19 cellular contexts compared by ENCODE assay signal in genomic region chr10:30111340-30111980, GRCh38. TPM values are rescaled to one million over a fixed set of nuclear protein-coding genes. Genes with fewer than 3 reads are reported as not detected.
DNase-seq lines count a peak whose midpoint lies in the region; FAIRE-seq and TF ChIP-seq lines count a peak whose summit lies in the region.
"Had no signal": no experiment of that assay in that cellular context is flagged by ENCODE, and none has a peak within 500 bp of the region (broad histone marks: within the 10 kb centered on the region; RNA-seq: fewer than 3 reads in every experiment).

No MANE protein-coding gene starts in this region.

- H4K91ac ChIP-seq in mesenchymal stem cell (ENCODE audit: low read length) = no peak overlapping the region

- H3K4me1 ChIP-seq in ACC112 (ENCODE audit: control insufficient read depth, insufficient read depth, low read length, unreplicated experiment) (peaks cover 9% of the 10 kb centered on the region), mesenchymal stem cell (ENCODE audit: control insufficient read depth, insufficient read depth, low read depth, low read length) (no peaks in the 10 kb centered on the region)

- no peak overlapping the region for H3K4ac ChIP-seq in mesenchymal stem cell (ENCODE audit: low read depth in 1 of 2, low read length in 2 of 2)

- H2BK15ac ChIP-seq in mesenchymal stem cell (ENCODE audit: low read depth, poor library complexity, severe bottlenecking) = no peak overlapping the region

- no peak overlapping the region for H2BK5ac ChIP-seq in mesenchymal stem cell (ENCODE audit: low read depth, low read length, poor library complexity, severe bottlenecking)

- H2AK5ac ChIP-seq in mesenchymal stem cell (ENCODE audit: low read length, severe bottlenecking) = no peak overlapping the region

- no peaks in the 10 kb centered on the region for H3K9me3 ChIP-seq in mesenchymal stem cell (ENCODE audit: control insufficient read depth, low read length)
- H3K9me3 ChIP-seq: esophagus muscularis mucosa had no signal

- whole genome bisulfite sequencing in mesenchymal stem cell = 75% methylated on average over 1 of the region's 4 CpGs

- no peak for TF ChIP-seq CTCF in astrocyte of the cerebellum (IDR thresholded peaks at IDR 0.05; ENCODE audit: low read depth, low read length, missing control alignments)

- H3K79me1 ChIP-seq in mesenchymal stem cell (replicated peaks; ENCODE audit: low read length, poor library complexity, severe bottlenecking) = no peaks in the 10 kb centered on the region

- H2BK12ac ChIP-seq in mesenchymal stem cell (ENCODE audit: low read length in 2 of 2) = no peak overlapping the region

- no peaks in the 10 kb centered on the region for H3K79me2 ChIP-seq in ACC112 (ENCODE audit: control insufficient read depth, insufficient read depth, low read length, unreplicated experiment)

- no peak overlapping the region for H3K23ac ChIP-seq in mesenchymal stem cell (ENCODE audit: low read length in 2 of 2)

- no peak for FAIRE-seq in RCC 7860 (lab: Jason Lieb, UNC)
- FAIRE-seq: colon, small intestine had no signal

- H3K36me3 ChIP-seq in ACC112 (ENCODE audit: insufficient read depth, low read length) (no peaks in the 10 kb centered on the region), mesenchymal stem cell (ENCODE audit: control insufficient read depth in 1 of 2, insufficient read depth in 2 of 2, low read depth in 1 of 2, low read length in 2 of 2) (no peaks in the 10 kb centered on the region)
- H3K36me3 ChIP-seq: esophagus muscularis mucosa had no signal

- peak overlapping the region; percentile 18; the same call in 1 of the 2 replicates for H3K4me3 ChIP-seq in ACC112 (ENCODE audit: low read depth, low read length)
- no peak overlapping the region for H3K4me3 ChIP-seq in astrocyte of the cerebellum (ENCODE audit: low read depth, low read length)
- no peak overlapping the region for H3K4me3 ChIP-seq in mesenchymal stem cell (ENCODE audit: insufficient read depth in 1 of 2, low read depth in 1 of 2, low read length in 2 of 2)
- H3K4me3 ChIP-seq: esophagus muscularis mucosa had no signal

- H3K27ac ChIP-seq in ACC112 (ENCODE audit: low read depth, low read length) = peak overlapping the region; percentile 60
- H3K27ac ChIP-seq in mesenchymal stem cell (ENCODE audit: low read length, poor library complexity, severe bottlenecking) = no peak overlapping the region
- H3K27ac ChIP-seq: esophagus muscularis mucosa had no signal

- no peak overlapping the region for H3K4me2 ChIP-seq in mesenchymal stem cell (ENCODE audit: low read length, poor library complexity, severe bottlenecking)

- DNase-seq in HS-27A (ENCODE audit: low read depth) (peak; percentile 30), astrocyte of the cerebellum (ENCODE audit: low read depth) (peak; percentile 74), iris pigment epithelial cell (ENCODE audit: low read depth) (peak; percentile 83), mesenchymal stem cell (no peak), hypothalamus (lab: John Stamatoyannopoulos, UW) (no peak), NCI-H1105 treated with DMSO at 0.1 percent for 48 hours (lab: John Stamatoyannopoulos, UW) (no peak), RCC 7860 (ENCODE audit: low spot score) (no peak)
- DNase-seq: activated CD4-positive, alpha-beta T cell treated with anti-CD3 and anti-CD28 coated beads for 1 hour; activated naive CD8-positive, alpha-beta T cell treated with anti-CD3 and anti-CD28 coated beads for 36 hours; immature natural killer cell; NCI-H1436; NCI-H526 treated with DMSO at 0.1 percent for 48 hours; nucleus accumbens; small intestine; T-helper 2 cell had no signal

- in situ Hi-C loops in astrocyte of the cerebellum (cut with HindIII; ENCODE audit: low sequenced_read_pairs) = no loop called here

- H3K27me3 ChIP-seq in ACC112 (ENCODE audit: insufficient read depth, low read length) (peaks cover 8% of the 10 kb centered on the region; the same call in 1 of the 2 replicates), mesenchymal stem cell (ENCODE audit: control insufficient read depth in 1 of 2, insufficient read depth in 1 of 2, low read length in 2 of 2) (peaks cover 0 to 13% of the 10 kb centered on the region in 2 experiments)
- H3K27me3 ChIP-seq: esophagus muscularis mucosa had no signal

- H4K8ac ChIP-seq in mesenchymal stem cell (ENCODE audit: low read length) = no peak overlapping the region

- no peak overlapping the region for H3K9ac ChIP-seq in mesenchymal stem cell (ENCODE audit: low read length)

- H2AFZ ChIP-seq in ACC112 (ENCODE audit: low read length, unreplicated experiment) (peak overlapping the region; percentile 21), mesenchymal stem cell (ENCODE audit: low read depth, low read length) (no peak overlapping the region)

- no peak overlapping the region for H2BK120ac ChIP-seq in mesenchymal stem cell (ENCODE audit: low read depth, low read length)

- H3K14ac ChIP-seq in mesenchymal stem cell (ENCODE audit: low read length in 2 of 2) = no peak overlapping the region

- no peak overlapping the region for H3K18ac ChIP-seq in mesenchymal stem cell (ENCODE audit: low read depth in 1 of 2, low read length in 2 of 2)

RNA-seq across cellular contexts. Expression of gene JCAD, which starts 52.1 kb away (rescaled TPM):
- 32.6 TPM for polyA plus RNA-seq in mesenchymal stem cell (2013, experiment 1 of 2)
- 33.3 TPM for polyA plus RNA-seq in mesenchymal stem cell (2013, experiment 2 of 2)
- polyA plus RNA-seq: IgD-negative memory B cell had no signal

Comparison
In these comparisons a context has a peak if more than half of its experiments do, and no peak if none do; other contexts are left out.
1. DNase-seq: peak in HS-27A (single experiment), astrocyte of the cerebellum (single experiment) and iris pigment epithelial cell (single experiment); none in mesenchymal stem cell (single experiment), hypothalamus (0 of 51), NCI-H1105 treated with DMSO at 0.1 percent for 48 hours (single experiment) and RCC 7860 (single experiment).